Comparison of ENCODE assay signal across 8 cellular contexts in the genomic region with DNA sequence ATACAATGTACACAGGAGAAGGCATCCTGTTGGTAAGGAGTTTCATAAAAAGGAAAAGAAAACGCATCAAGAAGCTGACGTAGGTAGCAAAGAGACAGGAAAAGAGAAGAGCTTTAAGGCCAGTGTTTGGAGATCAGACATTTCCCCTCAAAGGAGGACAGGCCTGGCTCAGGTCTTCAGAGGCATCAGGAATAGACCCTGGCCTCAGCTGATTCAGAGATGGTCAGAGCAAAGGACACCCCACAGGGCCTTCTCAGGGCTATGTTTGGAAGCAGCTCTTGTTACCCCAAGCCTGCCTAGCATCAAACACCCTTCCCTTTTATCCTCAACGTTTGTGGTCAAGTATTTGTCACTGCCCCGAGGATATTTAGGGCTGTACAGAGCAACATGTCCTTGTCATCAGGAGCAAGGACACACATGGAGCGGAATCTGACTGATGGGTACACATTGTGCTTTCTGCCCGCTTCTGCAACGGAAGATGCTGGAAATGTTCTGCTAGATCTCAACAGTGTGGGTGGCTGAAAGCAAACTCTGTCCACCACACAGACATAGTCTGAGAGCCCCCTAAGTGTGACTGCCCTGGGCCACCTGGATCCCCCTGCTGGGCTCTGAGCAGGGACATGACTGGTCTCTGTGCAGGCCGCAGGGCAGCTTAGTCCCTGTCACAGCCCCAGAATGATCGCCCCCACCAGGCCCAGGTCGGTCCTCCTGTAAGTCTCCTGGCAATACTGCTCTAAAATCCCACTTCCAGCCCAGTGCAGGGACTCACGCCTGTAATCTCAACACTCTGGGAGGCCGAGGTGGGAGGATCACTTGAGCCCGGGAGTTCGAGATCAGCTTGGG. TPM values are rescaled to one million over a fixed set of nuclear protein-coding genes. Genes with fewer than 3 reads are reported as not detected.
DNase-seq lines count a peak whose midpoint lies in the region; ATAC-seq and TF ChIP-seq lines count a peak whose summit lies in the region.

No MANE protein-coding gene starts in this region.

- peak overlapping the region; percentile 25 for H4K91ac ChIP-seq in mesenchymal stem cell (ENCODE audit: low read length)

- no peak overlapping the region for H3K4me2 ChIP-seq in mesenchymal stem cell (ENCODE audit: low read length, poor library complexity, severe bottlenecking)

- no peak overlapping the region for H3K27ac Mint-ChIP-seq in activated T-helper 2 cell treated with anti-CD3 and anti-CD28 coated beads, Interferon-gamma antibody, Interleukin-2, Interleukin-4, amounts not matched to agents 10 μg/mL and 5 μg/mL and 100 μg/mL, durations not matched to agents 14 hours and 24 hours and 36 hours

- H3K4me3 ChIP-seq in heart left ventricle (peak overlapping the region in 10 of 12 donors; percentile 56 to 93 (median 74)), mesenchymal stem cell (ENCODE audit: insufficient read depth in 1 of 2, low read depth in 1 of 2, low read length in 2 of 2) (peak overlapping the region in 1 of 2 experiments; percentile 86)

- no peak for TF ChIP-seq CTCF in heart left ventricle (IDR thresholded peaks at IDR 0.05)

- peak overlapping the region in 1 of 2 experiments; percentile 18 for H2BK12ac ChIP-seq in mesenchymal stem cell (ENCODE audit: low read length in 2 of 2)

- 71 to 82% (median 78%) methylated on average over 13 to 14 of the region's 14 CpGs for WGBS in heart left ventricle, 4 donors
- WGBS in mesenchymal stem cell, result 90% methylated on average over 10 of the region's 14 CpGs

- H3K4ac ChIP-seq in mesenchymal stem cell (ENCODE audit: low read depth in 1 of 2, low read length in 2 of 2), result peak overlapping the region in 1 of 2 experiments; percentile 5

- ATAC-seq in heart left ventricle (no peak), left ventricle myocardium superior (no peak), GM21528 (IDR thresholded peaks at IDR 0.05; ENCODE audit: low FRiP score, unreplicated experiment) (no peak), HG03354 (IDR thresholded peaks at IDR 0.05; ENCODE audit: poor library complexity, severe bottlenecking, unreplicated experiment) (no peak), HG02938 (IDR thresholded peaks at IDR 0.05; ENCODE audit: unreplicated experiment) (no peak)

- no peaks in the 10 kb centered on the region for H3K9me3 Mint-ChIP-seq in activated T-helper 2 cell treated with anti-CD3 and anti-CD28 coated beads, Interferon-gamma antibody, Interleukin-2, Interleukin-4, amounts not matched to agents 10 μg/mL and 5 μg/mL and 100 μg/mL, durations not matched to agents 14 hours and 24 hours and 36 hours

- intact Hi-C loops in heart left ventricle (cut with DNase I), result loop anchor here in 3 of 10 donors (5.0 to 10.0 kb wide), 3 partner anchors 61 to 156 kb away; partner anchors contain the start of gene ZNF12 (in 1 of the 3)
- intact Hi-C loops in left ventricle myocardium superior (cut with micrococcal nuclease), result no loop called here
- intact Hi-C loops in activated T-helper 2 cell treated with anti-CD3 and anti-CD28 coated beads, Interferon-gamma antibody, Interleukin-2, Interleukin-4, amounts not matched to agents 10 μg/mL and 5 μg/mL and 100 μg/mL, durations not matched to agents 14 hours and 24 hours and 36 hours (cut with micrococcal nuclease), result loop anchor here (5.0 kb wide), 1 partner anchor 131 kb away; the partner anchor contains the start of gene ZNF12

- no peak overlapping the region for H2BK15ac ChIP-seq in mesenchymal stem cell (ENCODE audit: low read depth, poor library complexity, severe bottlenecking)

- peak in 2 of 5 donors; percentile 35 to 48 for DNase-seq in heart left ventricle
- no peak for DNase-seq in left ventricle myocardium superior
- no peak for DNase-seq in activated T-helper 2 cell treated with anti-CD3 and anti-CD28 coated beads, Interferon-gamma antibody, Interleukin-2, Interleukin-4, amounts not matched to agents 10 μg/mL and 5 μg/mL and 100 μg/mL, durations not matched to agents 14 hours and 24 hours and 36 hours (ENCODE audit: low spot score)
- no peak for DNase-seq in mesenchymal stem cell
- DNase-seq in NCI-H2081 treated with DMSO at 0.1 percent for 48 hours (lab: John Stamatoyannopoulos, UW), result no peak

- no peaks in the 10 kb centered on the region for H3K9me3 ChIP-seq in heart left ventricle
- no peaks in the 10 kb centered on the region for H3K9me3 ChIP-seq in mesenchymal stem cell (ENCODE audit: control insufficient read depth, low read length)

- H3K27me3 Mint-ChIP-seq in activated T-helper 2 cell treated with anti-CD3 and anti-CD28 coated beads, Interferon-gamma antibody, Interleukin-2, Interleukin-4, amounts not matched to agents 10 μg/mL and 5 μg/mL and 100 μg/mL, durations not matched to agents 14 hours and 24 hours and 36 hours (ENCODE audit: low read depth), result no peaks in the 10 kb centered on the region

- H2AK5ac ChIP-seq in mesenchymal stem cell (ENCODE audit: low read length, severe bottlenecking), result no peak overlapping the region

- peaks cover 17% of the 10 kb centered on the region for H3K36me3 Mint-ChIP-seq in activated T-helper 2 cell treated with anti-CD3 and anti-CD28 coated beads, Interferon-gamma antibody, Interleukin-2, Interleukin-4, amounts not matched to agents 10 μg/mL and 5 μg/mL and 100 μg/mL, durations not matched to agents 14 hours and 24 hours and 36 hours (ENCODE audit: low read depth)

- H4K8ac ChIP-seq in mesenchymal stem cell (ENCODE audit: low read length), result peak overlapping the region; percentile 86

- no peak overlapping the region for H2BK5ac ChIP-seq in mesenchymal stem cell (ENCODE audit: low read depth, low read length, poor library complexity, severe bottlenecking)

- peaks cover 0 to 18% (median 12%) of the 10 kb centered on the region in 9 donors for H3K36me3 ChIP-seq in heart left ventricle
- peaks cover 9 to 12% of the 10 kb centered on the region in 2 experiments for H3K36me3 ChIP-seq in mesenchymal stem cell (ENCODE audit: control insufficient read depth in 1 of 2, insufficient read depth in 2 of 2, low read depth in 1 of 2, low read length in 2 of 2)

- H3K79me1 ChIP-seq in mesenchymal stem cell (replicated peaks; ENCODE audit: low read length, poor library complexity, severe bottlenecking), result peaks cover 9% of the 10 kb centered on the region

- no peak overlapping the region for H3K14ac ChIP-seq in mesenchymal stem cell (ENCODE audit: low read length in 2 of 2)

- no peak overlapping the region for H3K18ac ChIP-seq in mesenchymal stem cell (ENCODE audit: low read depth in 1 of 2, low read length in 2 of 2)

- peak overlapping the region; percentile 57 for H3K9ac ChIP-seq in mesenchymal stem cell (ENCODE audit: low read length)

- no peak overlapping the region for H2AFZ ChIP-seq in mesenchymal stem cell (ENCODE audit: low read depth, low read length)

- H3K27ac ChIP-seq in heart left ventricle (peak overlapping the region in 9 of 12 donors; percentile 87 to 98 (median 94)), mesenchymal stem cell (ENCODE audit: low read length, poor library complexity, severe bottlenecking) (no peak overlapping the region)

- TF ChIP-seq POLR2A in heart left ventricle (IDR thresholded peaks at IDR 0.05), result no peak

- H3K4me1 ChIP-seq in heart left ventricle, result peaks cover 0 to 16% (median 5%) of the 10 kb centered on the region in 12 donors
- H3K4me1 ChIP-seq in mesenchymal stem cell (ENCODE audit: control insufficient read depth, insufficient read depth, low read depth, low read length), result peaks cover 12% of the 10 kb centered on the region

- H3K4me3 Mint-ChIP-seq in activated T-helper 2 cell treated with anti-CD3 and anti-CD28 coated beads, Interferon-gamma antibody, Interleukin-2, Interleukin-4, amounts not matched to agents 10 μg/mL and 5 μg/mL and 100 μg/mL, durations not matched to agents 14 hours and 24 hours and 36 hours (ENCODE audit: low read depth), result peak overlapping the region; percentile 81

- no peaks in the 10 kb centered on the region for H3K27me3 ChIP-seq in heart left ventricle
- H3K27me3 ChIP-seq in mesenchymal stem cell (ENCODE audit: control insufficient read depth in 1 of 2, insufficient read depth in 1 of 2, low read length in 2 of 2), result peaks cover 3 to 4% of the 10 kb centered on the region in 2 experiments

- peaks cover 18% of the 10 kb centered on the region for H3K4me1 Mint-ChIP-seq in activated T-helper 2 cell treated with anti-CD3 and anti-CD28 coated beads, Interferon-gamma antibody, Interleukin-2, Interleukin-4, amounts not matched to agents 10 μg/mL and 5 μg/mL and 100 μg/mL, durations not matched to agents 14 hours and 24 hours and 36 hours (ENCODE audit: low read depth)

- H2BK120ac ChIP-seq in mesenchymal stem cell (ENCODE audit: low read depth, low read length), result no peak overlapping the region

- H3K23ac ChIP-seq in mesenchymal stem cell (ENCODE audit: low read length in 2 of 2), result no peak overlapping the region

RNA-seq across cellular contexts. Expression of gene ZDHHC4, which starts 1.0 kb away (rescaled TPM):
- 10 to 100 TPM; 26.2 to 45.5 (median 37.8) TPM for total RNA-seq in heart left ventricle
- 10 to 100 TPM; 32.1 to 48.4 TPM for polyA plus RNA-seq in heart left ventricle
- 35.9 TPM for total RNA-seq in left ventricle myocardium superior
- total RNA-seq in activated T-helper 2 cell treated with anti-CD3 and anti-CD28 coated beads, Interferon-gamma antibody, Interleukin-2, Interleukin-4, amounts not matched to agents 10 μg/mL and 5 μg/mL and 100 μg/mL, durations not matched to agents 14 hours and 24 hours and 36 hours, result 23.9 and 29.9 TPM in 2 replicates
- polyA plus RNA-seq in mesenchymal stem cell (2013, experiment 1 of 2), result 48.8 TPM
- 54.1 TPM for polyA plus RNA-seq in mesenchymal stem cell (2013, experiment 2 of 2)

RNA-seq across cellular contexts. Expression of gene INTS15, which starts 13.6 kb away (rescaled TPM):
- total RNA-seq in heart left ventricle, result 10 to 100 TPM; 11.7 to 22.7 (median 15.3) TPM
- polyA plus RNA-seq in heart left ventricle, result 10 to 100 TPM in 1 of 2 donors, 1 to 10 TPM in 1; 7.1 to 15.6 TPM
- 16.9 TPM for total RNA-seq in left ventricle myocardium superior
- total RNA-seq in activated T-helper 2 cell treated with anti-CD3 and anti-CD28 coated beads, Interferon-gamma antibody, Interleukin-2, Interleukin-4, amounts not matched to agents 10 μg/mL and 5 μg/mL and 100 μg/mL, durations not matched to agents 14 hours and 24 hours and 36 hours, result 41.1 and 42.1 TPM in 2 replicates
- 15.4 TPM for polyA plus RNA-seq in mesenchymal stem cell (2013, experiment 1 of 2)
- 15.4 TPM for polyA plus RNA-seq in mesenchymal stem cell (2013, experiment 2 of 2)

RNA-seq across cellular contexts. Expression of gene GRID2IP, which starts 25.0 kb away (rescaled TPM):
- under 1 TPM in 3 of 9 donors, not detected in 6; 0.08 to 0.16 (median 0.08) TPM for total RNA-seq in heart left ventricle
- under 1 TPM in 1 of 2 donors, not detected in 1; 0.01 TPM for polyA plus RNA-seq in heart left ventricle
- total RNA-seq in left ventricle myocardium superior, result not detected
- 0.18 and 0.23 TPM in 2 replicates for total RNA-seq in activated T-helper 2 cell treated with anti-CD3 and anti-CD28 coated beads, Interferon-gamma antibody, Interleukin-2, Interleukin-4, amounts not matched to agents 10 μg/mL and 5 μg/mL and 100 μg/mL, durations not matched to agents 14 hours and 24 hours and 36 hours
- not detected for polyA plus RNA-seq in mesenchymal stem cell (2013, experiment 1 of 2)
- polyA plus RNA-seq in mesenchymal stem cell (2013, experiment 2 of 2), result 0.01 TPM

RNA-seq across cellular contexts. Expression of gene ZNF853, which starts 39.2 kb away (rescaled TPM):
- total RNA-seq in heart left ventricle (10 to 100 TPM in 8 of 9 donors, 1 to 10 TPM in 1; 6.6 to 27.8 (median 11.8) TPM), left ventricle myocardium superior (11.1 TPM)
- 1 to 10 TPM; 3.1 to 5.7 TPM for polyA plus RNA-seq in heart left ventricle
- total RNA-seq in activated T-helper 2 cell treated with anti-CD3 and anti-CD28 coated beads, Interferon-gamma antibody, Interleukin-2, Interleukin-4, amounts not matched to agents 10 μg/mL and 5 μg/mL and 100 μg/mL, durations not matched to agents 14 hours and 24 hours and 36 hours, result 0.23 TPM in 2 replicates
- 1.0 TPM for polyA plus RNA-seq in mesenchymal stem cell (2013, experiment 1 of 2)
- 1.00 TPM for polyA plus RNA-seq in mesenchymal stem cell (2013, experiment 2 of 2)
